In genomic region chr12:89862511-89863331, GRCh38 we compare ENCODE assay signal across 8 cellular contexts.
DNase-seq lines count a peak whose midpoint lies in the region; ATAC-seq and TF ChIP-seq lines count a peak whose summit lies in the region.

No MANE protein-coding gene starts in this region.

- H2AFZ ChIP-seq in SK-N-SH (ENCODE audit: low read depth) (0 out of 2 replicates have a peak overlapping the region, but pooled peaks have one; percentile 45), osteoblast (ENCODE audit: low read length) (peak overlapping the region; percentile 94)

- H4K20me1 ChIP-seq in SK-N-SH (ENCODE audit: insufficient read depth), result no peaks in the 10 kb centered on the region
- no peaks in the 10 kb centered on the region for H4K20me1 ChIP-seq in osteoblast (ENCODE audit: insufficient read depth, low read length)

- H3K36me3 ChIP-seq in SK-N-SH (replicated peaks in 1 of 2; ENCODE audit: control insufficient read depth in 1 of 2, insufficient read depth in 2 of 2, low read length in 1 of 2), result no peaks in the 10 kb centered on the region
- no peaks in the 10 kb centered on the region for H3K36me3 ChIP-seq in effector memory CD4-positive, alpha-beta T cell (ENCODE audit: control insufficient read depth, insufficient read depth, low read length)
- no peaks in the 10 kb centered on the region for H3K36me3 ChIP-seq in osteoblast (ENCODE audit: insufficient read depth, low read length)

- H3K27ac ChIP-seq in SK-N-SH (ENCODE audit: low read depth in 2 of 2, low read length in 1 of 2) (no peak overlapping the region), osteoblast (ENCODE audit: low read depth, low read length) (peak overlapping the region; percentile 74), RWPE1 (no peak overlapping the region)
- peak overlapping the region; percentile 90 for H3K27ac ChIP-seq in effector memory CD4-positive, alpha-beta T cell (ENCODE audit: insufficient read depth, low read length, poor library complexity, severe bottlenecking)

- H3K9me2 ChIP-seq in SK-N-SH, result no peaks in the 10 kb centered on the region

- H3K9me3 ChIP-seq in SK-N-SH (no peaks in the 10 kb centered on the region), osteoblast (ENCODE audit: low read depth, low read length) (no peaks in the 10 kb centered on the region)
- no peaks in the 10 kb centered on the region for H3K9me3 ChIP-seq in effector memory CD4-positive, alpha-beta T cell (ENCODE audit: control insufficient read depth, low read length)

- DNase-seq in activated gamma-delta T cell treated with Interleukin-2 at 50 U/mL for 16 hours (peak; percentile 38), activated gamma-delta T cell (lab: John Stamatoyannopoulos, UW) (no peak), SK-N-SH (no peak), osteoblast (ENCODE audit: insufficient read length, low spot score, missing footprints) (no peak), HPDE6-E6E7 (ENCODE audit: extremely low spot score) (no peak), RWPE1 (ENCODE audit: low spot score) (no peak)
- DNase-seq in effector memory CD4-positive, alpha-beta T cell, result peak; percentile 30 to 45 (median 42)

- no peak for TF ChIP-seq EP300 in SK-N-SH (IDR thresholded peaks at IDR 0.05; ENCODE audit: borderline replicate concordance in 1 of 2, low read depth in 1 of 2, low read length in 1 of 2)

- POLR2A ChIA-PET in SK-N-SH (lab: Yijun Ruan, JAX) (no interaction called here), RWPE1 (lab: Yijun Ruan, JAX; ENCODE audit: low non-redundant PET) (no interaction called here)

- CTCF ChIA-PET in SK-N-SH (lab: Yijun Ruan, JAX) (interaction anchor here (0.7 kb wide), 1 partner anchor 23 kb away, joined by 3 read pairs; no protein-coding TSS in a partner anchor), RWPE1 (lab: Yijun Ruan, JAX) (interaction anchor here (0.6 kb wide), 1 partner anchor 136 kb away, joined by 3 read pairs; no protein-coding TSS in a partner anchor)

- ATAC-seq in HG02973 (IDR thresholded peaks at IDR 0.05; ENCODE audit: unreplicated experiment), result peak; percentile 49

- H3K79me2 ChIP-seq in SK-N-SH (ENCODE audit: insufficient read depth) (no peaks in the 10 kb centered on the region), osteoblast (ENCODE audit: insufficient read depth, low read length) (no peaks in the 10 kb centered on the region)

- no peak overlapping the region for H3K9ac ChIP-seq in SK-N-SH

- H3K4me3 ChIP-seq in SK-N-SH (ENCODE audit: low read depth in 2 of 2, low read length in 1 of 2) (no peak overlapping the region), osteoblast (ENCODE audit: insufficient read depth, low read length) (peak overlapping the region; percentile 39)
- peak overlapping the region; percentile 30 for H3K4me3 ChIP-seq in effector memory CD4-positive, alpha-beta T cell (ENCODE audit: insufficient read depth, low read depth, low read length, poor library complexity, severe bottlenecking)

- H3F3A ChIP-seq in SK-N-SH (replicated peaks; ENCODE audit: insufficient read depth), result no peaks in the 10 kb centered on the region

- TF ChIP-seq RAD21 in SK-N-SH (IDR thresholded peaks at IDR 0.05; ENCODE audit: low read length), result no peak

- no peak for TF ChIP-seq CTCF in SK-N-SH (IDR thresholded peaks at IDR 0.05)
- TF ChIP-seq CTCF in osteoblast (IDR thresholded peaks at IDR 0.05; ENCODE audit: extremely low read depth, low read depth, low read length), result no peak
- no peak for TF ChIP-seq CTCF in RWPE1 (conservative IDR thresholded peaks at IDR 0.05; ENCODE audit: low read depth)

- H3K27me3 ChIP-seq in SK-N-SH (ENCODE audit: insufficient read depth) (no peaks in the 10 kb centered on the region), osteoblast (ENCODE audit: insufficient read depth, low read length) (no peaks in the 10 kb centered on the region)
- no peaks in the 10 kb centered on the region for H3K27me3 ChIP-seq in effector memory CD4-positive, alpha-beta T cell (replicated peaks; ENCODE audit: control insufficient read depth, insufficient read depth, low read length, poor library complexity, severe bottlenecking)

- H3K4me1 ChIP-seq in SK-N-SH (ENCODE audit: control insufficient read depth in 1 of 2, insufficient read depth in 2 of 2, low read depth in 1 of 2, low read length in 1 of 2) (peaks cover 0 to 5% of the 10 kb centered on the region in 2 experiments; a peak in 2 of 4 replicates), osteoblast (ENCODE audit: insufficient read depth, low read length) (peaks cover 16% of the 10 kb centered on the region)
- peaks cover 37% of the 10 kb centered on the region for H3K4me1 ChIP-seq in effector memory CD4-positive, alpha-beta T cell (ENCODE audit: control insufficient read depth, insufficient read depth, low read length, poor library complexity, severe bottlenecking)

- WGBS in SK-N-SH (ENCODE audit: low lambda C conversion rate), result 74% methylated on average over 6 of the region's 6 CpGs

- H3K4me2 ChIP-seq in SK-N-SH, result peak overlapping the region; percentile 12; the same call in 1 of the 2 replicates
- peak overlapping the region; percentile 68 for H3K4me2 ChIP-seq in osteoblast (ENCODE audit: insufficient read depth, low read length)

TF ChIP-seq in SK-N-SH, 30 proteins besides CTCF, POLR2A, EP300 and RAD21:
- TF ChIP-seq ZBTB33 (IDR thresholded peaks at IDR 0.05; ENCODE audit: borderline replicate concordance, low read depth) (no peak), TCF12 (IDR thresholded peaks at IDR 0.05) (no peak), USF1 (IDR thresholded peaks at IDR 0.05; ENCODE audit: borderline replicate concordance, low read depth) (no peak), JUND (IDR thresholded peaks at IDR 0.05) (no peak), NFIC (IDR thresholded peaks at IDR 0.05; ENCODE audit: borderline replicate concordance) (no peak), CHD2 (IDR thresholded peaks at IDR 0.05; ENCODE audit: low read length, partially characterized antibody) (no peak)

Comparison
In these comparisons a context has a peak if more than half of its experiments do, and no peak if none do; other contexts are left out.
1. DNase-seq: peak in activated gamma-delta T cell treated with Interleukin-2 at 50 U/mL for 16 hours (single experiment) and effector memory CD4-positive, alpha-beta T cell (3 of 3); none in activated gamma-delta T cell (single experiment), SK-N-SH (single experiment), osteoblast (single experiment), HPDE6-E6E7 (single experiment) and RWPE1 (single experiment).
2. H3K27ac ChIP-seq: peak in effector memory CD4-positive, alpha-beta T cell (single experiment) and osteoblast (single experiment); none in SK-N-SH (0 of 2) and RWPE1 (single experiment).
3. H3K4me3 ChIP-seq: peak in effector memory CD4-positive, alpha-beta T cell (single experiment) and osteoblast (single experiment); none in SK-N-SH (0 of 2).